Comparison of ENCODE assay signal across 22 cellular contexts in genomic region chr9:124272979-124273378, GRCh38. TPM values are rescaled to one million over a fixed set of nuclear protein-coding genes. Genes with fewer than 3 reads are reported as not detected.
A peak's percentile ranks its signal among the peaks of the same experiment; 100 is the strongest.
DNase-seq lines count a peak whose midpoint lies in the region; ATAC-seq and TF ChIP-seq lines count a peak whose summit lies in the region.
"Had no signal": no experiment of that assay in that cellular context is flagged by ENCODE, and none has a peak within 500 bp of the region (broad histone marks: within the 10 kb centered on the region; RNA-seq: fewer than 3 reads in every experiment).

No MANE protein-coding gene starts in this region.

- H3K27me3 Mint-ChIP-seq in dendritic cell treated with granulocyte-macrophage colony-stimulating factor and Interleukin-4, amounts not matched to agents 40 ng/mL and 50 ng/mL, for 4 days, result no peaks in the 10 kb centered on the region
- H3K27me3 Mint-ChIP-seq: activated CD8-positive, alpha-beta memory T cell treated with anti-CD3 and anti-CD28 coated beads, Interleukin-2, amount 10 ng/mL, durations not matched to agents 7 days and 5 days; central memory CD8-positive, alpha-beta T cell; naive thymus-derived CD8-positive, alpha-beta T cell had no signal

- DNase-seq in MV-4-11 (lab: John Stamatoyannopoulos, UW) (peak; percentile 20), vagina (ENCODE audit: extremely low spot score in 2 of 2) (no peak), AG08396 (ENCODE audit: low spot score) (no peak)
- no peak for DNase-seq in activated CD4-positive, alpha-beta T cell treated with anti-CD3 and anti-CD28 coated beads for 4 hours
- DNase-seq: activated CD4-positive, CD25-positive, alpha-beta regulatory T cell treated with anti-CD3 and anti-CD28 coated beads, Interleukin-2, amount 50 U/mL, for 72 hours; activated CD8-positive, alpha-beta memory T cell treated with anti-CD3 and anti-CD28 coated beads, Interleukin-2, amount 10 ng/mL, durations not matched to agents 7 days and 5 days; activated effector memory CD4-positive, alpha-beta T cell treated with Interleukin-2 at 50 U/mL for 16 hours; adrenal gland; BE2C; effector memory CD4-positive, alpha-beta T cell; heart right ventricle; naive thymus-derived CD8-positive, alpha-beta T cell; NCI-H1436 treated with DMSO at 0.1 percent for 48 hours; NCI-H82; PC-3; T-helper 9 cell; upper lobe of left lung had no signal

- no peak for ATAC-seq in HG03108 (IDR thresholded peaks at IDR 0.05; ENCODE audit: unreplicated experiment)
- ATAC-seq: activated CD8-positive, alpha-beta memory T cell treated with anti-CD3 and anti-CD28 coated beads, Interleukin-2, amount 10 ng/mL, durations not matched to agents 7 days and 5 days; heart right ventricle; naive thymus-derived CD8-positive, alpha-beta T cell; PC-3 had no signal

- peaks cover 98% of the 10 kb centered on the region for H3K4me1 Mint-ChIP-seq in dendritic cell treated with granulocyte-macrophage colony-stimulating factor and Interleukin-4, amounts not matched to agents 40 ng/mL and 50 ng/mL, for 4 days (ENCODE audit: low read depth)
- H3K4me1 Mint-ChIP-seq: activated CD8-positive, alpha-beta memory T cell treated with anti-CD3 and anti-CD28 coated beads, Interleukin-2, amount 10 ng/mL, durations not matched to agents 7 days and 5 days had no signal

- H3K27me3 ChIP-seq in neutrophil, result no peaks in the 10 kb centered on the region
- H3K27me3 ChIP-seq in vagina, result no peaks in the 10 kb centered on the region
- H3K27me3 ChIP-seq: adrenal gland, heart right ventricle, upper lobe of left lung had no signal

- no peak for TF ChIP-seq POLR2A in vagina (IDR thresholded peaks at IDR 0.05)

- H3K36me3 Mint-ChIP-seq in dendritic cell treated with granulocyte-macrophage colony-stimulating factor and Interleukin-4, amounts not matched to agents 40 ng/mL and 50 ng/mL, for 4 days (ENCODE audit: low read depth), result peaks cover 91% of the 10 kb centered on the region
- H3K36me3 Mint-ChIP-seq: activated CD8-positive, alpha-beta memory T cell treated with anti-CD3 and anti-CD28 coated beads, Interleukin-2, amount 10 ng/mL, durations not matched to agents 7 days and 5 days; naive thymus-derived CD8-positive, alpha-beta T cell had no signal

- H3K4me1 ChIP-seq in neutrophil (ENCODE audit: control insufficient read depth in 1 of 2, insufficient read depth in 1 of 2, low read depth in 1 of 2, low read length in 1 of 2), result peaks cover 47 to 64% of the 10 kb centered on the region in 2 experiments
- H3K4me1 ChIP-seq in vagina, result peaks cover 79% of the 10 kb centered on the region
- H3K4me1 ChIP-seq: BE2C had no signal

- intact Hi-C loops in dendritic cell treated with granulocyte-macrophage colony-stimulating factor and Interleukin-4, amounts not matched to agents 40 ng/mL and 50 ng/mL, for 4 days (cut with micrococcal nuclease), result no loop called here
- intact Hi-C loops in vagina (cut with DNase I), result no loop called here

- H3K9me3 ChIP-seq in neutrophil (no peaks in the 10 kb centered on the region), vagina (no peaks in the 10 kb centered on the region)
- H3K9me3 ChIP-seq: adrenal gland, BE2C, heart right ventricle, upper lobe of left lung had no signal

- no peak for TF ChIP-seq CTCF in neutrophil (IDR thresholded peaks at IDR 0.05)
- no peak for TF ChIP-seq CTCF in vagina (IDR thresholded peaks at IDR 0.05)

- H3K4me3 ChIP-seq in neutrophil (ENCODE audit: low read depth in 1 of 2, low read length in 1 of 2) (no peak overlapping the region), vagina (no peak overlapping the region)
- H3K4me3 ChIP-seq: adrenal gland, heart right ventricle, SK-N-MC, upper lobe of left lung had no signal

- H3K36me3 ChIP-seq in neutrophil, result peaks cover 29% of the 10 kb centered on the region
- no peaks in the 10 kb centered on the region for H3K36me3 ChIP-seq in vagina
- H3K36me3 ChIP-seq: adrenal gland, BE2C, upper lobe of left lung had no signal

- H3K27ac Mint-ChIP-seq in dendritic cell treated with granulocyte-macrophage colony-stimulating factor and Interleukin-4, amounts not matched to agents 40 ng/mL and 50 ng/mL, for 4 days, result peak overlapping the region; percentile 67
- H3K27ac Mint-ChIP-seq: naive thymus-derived CD8-positive, alpha-beta T cell had no signal

- H3K9me3 Mint-ChIP-seq in dendritic cell treated with granulocyte-macrophage colony-stimulating factor and Interleukin-4, amounts not matched to agents 40 ng/mL and 50 ng/mL, for 4 days, result no peaks in the 10 kb centered on the region
- H3K9me3 Mint-ChIP-seq: central memory CD8-positive, alpha-beta T cell; naive thymus-derived CD8-positive, alpha-beta T cell had no signal

- peak overlapping the region; percentile 88 for H3K27ac ChIP-seq in neutrophil
- peak overlapping the region; percentile 65 for H3K27ac ChIP-seq in vagina
- H3K27ac ChIP-seq: heart right ventricle, SK-N-MC had no signal

- no peak overlapping the region for H3K4me3 Mint-ChIP-seq in dendritic cell treated with granulocyte-macrophage colony-stimulating factor and Interleukin-4, amounts not matched to agents 40 ng/mL and 50 ng/mL, for 4 days
- H3K4me3 Mint-ChIP-seq: activated CD8-positive, alpha-beta memory T cell treated with anti-CD3 and anti-CD28 coated beads, Interleukin-2, amount 10 ng/mL, durations not matched to agents 7 days and 5 days; central memory CD8-positive, alpha-beta T cell; naive thymus-derived CD8-positive, alpha-beta T cell had no signal

RNA-seq across cellular contexts. Expression of gene NEK6, which starts 15.2 kb away (rescaled TPM):
- 44.4 TPM for total RNA-seq in vagina
